In the genomic region with DNA sequence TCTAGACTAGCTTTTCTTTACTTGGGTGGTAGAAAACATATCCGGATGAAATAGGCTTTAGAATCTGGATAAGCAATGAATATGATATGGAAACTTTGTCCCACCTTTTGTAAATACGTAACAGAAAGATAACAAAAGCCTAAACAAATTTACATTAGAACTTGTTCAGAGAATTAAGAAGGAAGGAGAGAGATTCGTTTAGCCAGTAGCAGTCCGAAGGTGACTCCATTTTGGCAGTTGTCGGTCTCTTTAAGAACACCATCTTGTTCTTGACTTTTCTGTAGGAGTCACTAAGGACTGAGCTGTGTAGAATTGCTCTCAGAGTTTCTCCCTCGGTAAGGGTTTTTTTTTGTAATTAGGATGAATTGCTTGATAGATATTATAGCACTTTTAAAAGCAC, we compare ENCODE assay signal across 27 cellular contexts.
"Had no signal": no experiment of that assay in that cellular context is flagged by ENCODE, and none has a peak within 500 bp of the region (broad histone marks: within the 10 kb centered on the region; RNA-seq: fewer than 3 reads in every experiment).

No MANE protein-coding gene starts in this region.

- H3K27me3 Mint-ChIP-seq: activated CD4-positive, alpha-beta T cell treated with anti-CD3 and anti-CD28 coated beads for 36 hours; activated naive CD8-positive, alpha-beta T cell treated with anti-CD3 and anti-CD28 coated beads, Interleukin-2, amount 10 ng/mL, durations not matched to agents 7 days and 5 days had no signal

- H3K27ac Mint-ChIP-seq: activated CD4-positive, alpha-beta T cell treated with anti-CD3 and anti-CD28 coated beads for 36 hours; activated naive CD8-positive, alpha-beta T cell treated with anti-CD3 and anti-CD28 coated beads, Interleukin-2, amount 10 ng/mL, durations not matched to agents 7 days and 5 days; endodermal cell; natural killer cell; T-helper 1 cell treated with Interleukin-12 subunit alpha and Interleukin-12 subunit beta and Interleukin-4 antibody, amounts not matched to agents 30 μg/mL and 1 μg/mL, for 36 hours had no signal

- H3K27me3 ChIP-seq: breast epithelium, gastroesophageal sphincter, sigmoid colon, spleen, thyroid gland, upper lobe of right lung had no signal

- H3K4me3 ChIP-seq: breast epithelium, coronary artery, gastroesophageal sphincter, lower lobe of right lung, sigmoid colon, spleen, thyroid gland, upper lobe of right lung had no signal

- ATAC-seq: activated CD4-positive, alpha-beta T cell treated with anti-CD3 and anti-CD28 coated beads for 36 hours; activated T-cell treated with anti-CD3 and anti-CD28 coated beads, Interleukin-2, amount 50 U/mL, for 4 hours; gastroesophageal sphincter; left lobe of liver; lower lobe of right lung; natural killer cell; stimulated activated naive CD8-positive, alpha-beta T cell treated with anti-CD3 and anti-CD28 coated beads, Interleukin-15, Interleukin-2, amounts not matched to agents 100 U/mL and 50 U/mL, for 24 hours; upper lobe of right lung; WTC11 had no signal

- H3K4me3 Mint-ChIP-seq: activated CD4-positive, alpha-beta T cell treated with anti-CD3 and anti-CD28 coated beads for 36 hours; activated naive CD8-positive, alpha-beta T cell treated with anti-CD3 and anti-CD28 coated beads, Interleukin-2, amount 10 ng/mL, durations not matched to agents 7 days and 5 days; activated T-cell treated with anti-CD3 and anti-CD28 coated beads, Interleukin-2, amount 50 U/mL, for 4 hours; endodermal cell; natural killer cell; T-helper 1 cell treated with Interleukin-12 subunit alpha and Interleukin-12 subunit beta and Interleukin-4 antibody, amounts not matched to agents 30 μg/mL and 1 μg/mL, for 36 hours; WTC11 had no signal

- H3K4me1 ChIP-seq: breast epithelium had no signal

- H3K36me3 ChIP-seq: breast epithelium, gastroesophageal sphincter, lower lobe of right lung, sigmoid colon, spleen, thyroid gland, upper lobe of right lung had no signal

- DNase-seq: activated CD4-positive, alpha-beta T cell treated with anti-CD3 and anti-CD28 coated beads for 36 hours; activated CD4-positive, alpha-beta T cell treated with anti-CD3 and anti-CD28 coated beads, Interleukin-2, amount 50 U/mL, for 48 hours; activated CD8-positive, alpha-beta memory T cell treated with anti-CD3 and anti-CD28 coated beads, Interleukin-2, amount 50 U/mL, for 48 hours; activated naive CD4-positive, alpha-beta T cell treated with Interleukin-2 at 50 U/mL for 16 hours; activated naive CD8-positive, alpha-beta T cell treated with anti-CD3 and anti-CD28 coated beads, Interleukin-2, amount 10 ng/mL, durations not matched to agents 7 days and 5 days; activated T-cell treated with anti-CD3 and anti-CD28 coated beads, Interleukin-2, amount 50 U/mL, for 4 hours; amniotic stem cell; endodermal cell; head of caudate nucleus; islet precursor cell; lower lobe of right lung; natural killer cell; retina; sigmoid colon; spleen; stimulated activated CD4-positive, alpha-beta T cell treated with anti-CD3 and anti-CD28 coated beads, Interleukin-4, amount 100 ng/mL, for 1 hour; stimulated activated naive CD8-positive, alpha-beta T cell treated with anti-CD3 and anti-CD28 coated beads, Interleukin-15, Interleukin-2, amounts not matched to agents 100 U/mL and 50 U/mL, for 24 hours; substantia nigra; T1000; thyroid gland; upper lobe of right lung had no signal

- H3K9me3 ChIP-seq: breast epithelium, gastroesophageal sphincter, lower lobe of right lung, sigmoid colon, thyroid gland, upper lobe of right lung had no signal

- H3K36me3 Mint-ChIP-seq: natural killer cell had no signal

- H3K9me3 Mint-ChIP-seq: natural killer cell had no signal

- H3K27ac ChIP-seq: coronary artery, gastroesophageal sphincter, lower lobe of right lung, sigmoid colon, spleen, thyroid gland, upper lobe of right lung had no signal
